Comparison of ENCODE assay signal across 33 cellular contexts in the genomic region with DNA sequence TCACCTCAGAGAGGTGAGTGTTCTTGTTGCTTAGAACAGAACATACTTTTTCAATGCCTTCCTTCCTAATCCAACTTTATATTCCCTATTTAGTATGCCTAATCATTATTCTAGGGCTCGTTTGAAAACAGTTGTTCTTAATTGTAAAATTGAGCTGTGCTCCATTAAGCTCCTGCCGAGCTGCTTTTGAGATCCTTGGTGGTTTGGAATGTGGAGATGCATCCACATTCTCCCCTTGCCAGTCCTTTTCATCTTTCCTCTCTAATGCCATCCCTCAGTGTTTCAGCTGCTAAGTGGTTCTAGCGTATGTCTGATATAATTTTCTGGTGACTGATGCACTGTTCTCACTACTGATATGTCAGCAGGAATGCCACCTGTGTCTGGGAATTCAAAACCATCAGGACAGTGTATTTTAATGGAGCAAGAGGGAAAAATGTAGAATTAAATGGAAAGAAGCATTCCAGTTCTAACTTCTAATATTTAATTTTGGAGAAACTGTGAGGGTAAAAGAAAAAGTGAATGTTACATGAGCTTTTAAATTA.
"Had no signal": no experiment of that assay in that cellular context is flagged by ENCODE, and none has a peak within 500 bp of the region (broad histone marks: within the 10 kb centered on the region; RNA-seq: fewer than 3 reads in every experiment).

No MANE protein-coding gene starts in this region.

- DNase-seq: activated CD4-positive, alpha-beta memory T cell treated with anti-CD3 and anti-CD28 coated beads, Interleukin-2, amount 10 ng/mL, durations not matched to agents 7 days and 5 days; activated CD4-positive, alpha-beta T cell treated with anti-CD3 and anti-CD28 coated beads for 36 hours; activated CD4-positive, alpha-beta T cell treated with anti-CD3 and anti-CD28 coated beads, Interleukin-2, amount 10 ng/mL, durations not matched to agents 7 days and 5 days; activated CD4-positive, alpha-beta T cell treated with anti-CD3 and anti-CD28 coated beads, Interleukin-2, amount 50 U/mL, for 4 hours; activated CD4-positive, CD25-positive, alpha-beta regulatory T cell; activated CD4-positive, CD25-positive, alpha-beta regulatory T cell treated with anti-CD3 and anti-CD28 coated beads, Interleukin-2, amount 50 U/mL, for 72 hours; activated CD8-positive, alpha-beta memory T cell treated with anti-CD3 and anti-CD28 coated beads, Interleukin-2, amount 50 U/mL, for 48 hours; activated gamma-delta T cell; activated naive CD4-positive, alpha-beta T cell; activated naive CD4-positive, alpha-beta T cell treated with anti-CD3 and anti-CD28 coated beads, Interleukin-2, amount 10 ng/mL, durations not matched to agents 7 days and 5 days; activated naive CD8-positive, alpha-beta T cell treated with anti-CD3 and anti-CD28 coated beads, Interleukin-2, amount 10 ng/mL, durations not matched to agents 7 days and 5 days; activated T-cell treated with anti-CD3 and anti-CD28 coated beads for 4 hours; activated T-cell treated with anti-CD3 and anti-CD28 coated beads, Interleukin-2, amount 50 U/mL, for 24 hours; activated T-cell treated with anti-CD3 and anti-CD28 coated beads, Interleukin-2, amount 50 U/mL, for 72 hours; cortex of kidney; effector CD4-positive, alpha-beta T cell; effector memory CD8-positive, alpha-beta T cell; erythroblast; esophagus squamous epithelium; foreskin melanocyte; heart right ventricle; T-helper 1 cell; T-helper 17 cell; T1000; WERI-Rb-1 had no signal

- H3K4me1 ChIP-seq: ascending aorta, breast epithelium, esophagus squamous epithelium, gastroesophageal sphincter, heart right ventricle had no signal

- H3K9me3 Mint-ChIP-seq: activated naive CD4-positive, alpha-beta T cell treated with anti-CD3 and anti-CD28 coated beads, Interleukin-2, amount 10 ng/mL, durations not matched to agents 7 days and 5 days had no signal

- H3K27ac Mint-ChIP-seq: activated CD4-positive, alpha-beta memory T cell treated with anti-CD3 and anti-CD28 coated beads, Interleukin-2, amount 10 ng/mL, durations not matched to agents 7 days and 5 days; activated CD4-positive, alpha-beta T cell treated with anti-CD3 and anti-CD28 coated beads for 36 hours; activated CD4-positive, alpha-beta T cell treated with anti-CD3 and anti-CD28 coated beads, Interleukin-2, amount 10 ng/mL, durations not matched to agents 7 days and 5 days; activated naive CD4-positive, alpha-beta T cell treated with anti-CD3 and anti-CD28 coated beads, Interleukin-2, amount 10 ng/mL, durations not matched to agents 7 days and 5 days; activated naive CD4-positive, alpha-beta T cell treated with anti-CD3 and anti-CD28 coated beads, Interleukin-2, amount 50 U/mL, for 72 hours; activated naive CD8-positive, alpha-beta T cell treated with anti-CD3 and anti-CD28 coated beads, Interleukin-2, amount 10 ng/mL, durations not matched to agents 7 days and 5 days; activated T-cell treated with anti-CD3 and anti-CD28 coated beads, Interleukin-2, amount 50 U/mL, for 24 hours; activated T-cell treated with anti-CD3 and anti-CD28 coated beads, Interleukin-2, amount 50 U/mL, for 72 hours; brain; effector memory CD8-positive, alpha-beta T cell; T-helper 17 cell; T-helper 2 cell treated with Interferon-gamma antibody and Interleukin-4, amounts not matched to agents 5 μg/mL and 100 μg/mL, for 36 hours had no signal

- H3K36me3 Mint-ChIP-seq: activated naive CD4-positive, alpha-beta T cell treated with anti-CD3 and anti-CD28 coated beads, Interleukin-2, amount 10 ng/mL, durations not matched to agents 7 days and 5 days; activated naive CD4-positive, alpha-beta T cell treated with anti-CD3 and anti-CD28 coated beads, Interleukin-2, amount 50 U/mL, for 72 hours; activated naive CD8-positive, alpha-beta T cell treated with anti-CD3 and anti-CD28 coated beads, Interleukin-2, amount 10 ng/mL, durations not matched to agents 7 days and 5 days; brain had no signal

- H3K4me3 Mint-ChIP-seq: activated CD4-positive, alpha-beta memory T cell treated with anti-CD3 and anti-CD28 coated beads, Interleukin-2, amount 10 ng/mL, durations not matched to agents 7 days and 5 days; activated CD4-positive, alpha-beta T cell treated with anti-CD3 and anti-CD28 coated beads for 36 hours; activated CD4-positive, alpha-beta T cell treated with anti-CD3 and anti-CD28 coated beads, Interleukin-2, amount 10 ng/mL, durations not matched to agents 7 days and 5 days; activated naive CD4-positive, alpha-beta T cell treated with anti-CD3 and anti-CD28 coated beads, Interleukin-2, amount 10 ng/mL, durations not matched to agents 7 days and 5 days; activated naive CD8-positive, alpha-beta T cell treated with anti-CD3 and anti-CD28 coated beads, Interleukin-2, amount 10 ng/mL, durations not matched to agents 7 days and 5 days; activated T-cell treated with anti-CD3 and anti-CD28 coated beads, Interleukin-2, amount 50 U/mL, for 24 hours; activated T-cell treated with anti-CD3 and anti-CD28 coated beads, Interleukin-2, amount 50 U/mL, for 72 hours; brain; central memory CD8-positive, alpha-beta T cell; effector memory CD8-positive, alpha-beta T cell; T-helper 17 cell; T-helper 2 cell treated with Interferon-gamma antibody and Interleukin-4, amounts not matched to agents 5 μg/mL and 100 μg/mL, for 36 hours had no signal

- H3K27me3 ChIP-seq: ascending aorta, breast epithelium, cardiac muscle cell, esophagus squamous epithelium, gastroesophageal sphincter, heart right ventricle had no signal

- H3K4me1 Mint-ChIP-seq: activated CD4-positive, alpha-beta memory T cell treated with anti-CD3 and anti-CD28 coated beads, Interleukin-2, amount 10 ng/mL, durations not matched to agents 7 days and 5 days; activated CD4-positive, alpha-beta T cell treated with anti-CD3 and anti-CD28 coated beads for 36 hours; activated CD4-positive, alpha-beta T cell treated with anti-CD3 and anti-CD28 coated beads, Interleukin-2, amount 10 ng/mL, durations not matched to agents 7 days and 5 days; activated naive CD4-positive, alpha-beta T cell treated with anti-CD3 and anti-CD28 coated beads, Interleukin-2, amount 10 ng/mL, durations not matched to agents 7 days and 5 days; activated naive CD8-positive, alpha-beta T cell treated with anti-CD3 and anti-CD28 coated beads, Interleukin-2, amount 10 ng/mL, durations not matched to agents 7 days and 5 days; brain; central memory CD8-positive, alpha-beta T cell; T-helper 17 cell had no signal

- H3K4me3 ChIP-seq: ascending aorta, breast epithelium, cardiac muscle cell, esophagus squamous epithelium, gastroesophageal sphincter, heart right ventricle had no signal

- H3K36me3 ChIP-seq: ascending aorta, breast epithelium, cardiac muscle cell, esophagus squamous epithelium, gastroesophageal sphincter, heart right ventricle, WERI-Rb-1 had no signal

- H3K27me3 Mint-ChIP-seq: activated CD4-positive, alpha-beta memory T cell treated with anti-CD3 and anti-CD28 coated beads, Interleukin-2, amount 10 ng/mL, durations not matched to agents 7 days and 5 days; activated CD4-positive, alpha-beta T cell treated with anti-CD3 and anti-CD28 coated beads for 36 hours; activated CD4-positive, alpha-beta T cell treated with anti-CD3 and anti-CD28 coated beads, Interleukin-2, amount 10 ng/mL, durations not matched to agents 7 days and 5 days; activated naive CD4-positive, alpha-beta T cell treated with anti-CD3 and anti-CD28 coated beads, Interleukin-2, amount 10 ng/mL, durations not matched to agents 7 days and 5 days; activated naive CD8-positive, alpha-beta T cell treated with anti-CD3 and anti-CD28 coated beads, Interleukin-2, amount 10 ng/mL, durations not matched to agents 7 days and 5 days; activated T-cell treated with anti-CD3 and anti-CD28 coated beads, Interleukin-2, amount 50 U/mL, for 24 hours; central memory CD8-positive, alpha-beta T cell; effector memory CD8-positive, alpha-beta T cell; T-helper 17 cell had no signal

- H3K9me3 ChIP-seq: ascending aorta, breast epithelium, esophagus squamous epithelium, gastroesophageal sphincter had no signal

- H3K27ac ChIP-seq: ascending aorta, breast epithelium, cardiac muscle cell, esophagus squamous epithelium, gastroesophageal sphincter, heart right ventricle, WERI-Rb-1 had no signal

- ATAC-seq: activated CD4-positive, alpha-beta T cell treated with anti-CD3 and anti-CD28 coated beads for 36 hours; activated naive CD4-positive, alpha-beta T cell treated with anti-CD3 and anti-CD28 coated beads, Interleukin-2, amount 50 U/mL, for 72 hours; activated T-cell treated with anti-CD3 and anti-CD28 coated beads, Interleukin-2, amount 50 U/mL, for 72 hours; effector memory CD8-positive, alpha-beta T cell; gastroesophageal sphincter; heart right ventricle; T-helper 17 cell had no signal
